26 cellular contexts compared by ENCODE assay signal in genomic region chr11:78472905-78473304, GRCh38.
"Had no signal": no experiment of that assay in that cellular context is flagged by ENCODE, and none has a peak within 500 bp of the region (broad histone marks: within the 10 kb centered on the region; RNA-seq: fewer than 3 reads in every experiment).

No MANE protein-coding gene starts in this region.

- H3K27ac Mint-ChIP-seq: dendritic cell treated with granulocyte-macrophage colony-stimulating factor and Interleukin-4, amounts not matched to agents 40 ng/mL and 50 ng/mL, for 4 days; endodermal cell had no signal

- H3K27ac ChIP-seq: colonic mucosa, epithelial cell of prostate, esophagus squamous epithelium, gastrocnemius medialis, heart right ventricle, left lung, lower lobe of right lung had no signal

- FAIRE-seq: endometrium, islet of Langerhans, keratinocyte had no signal

- H3K4me3 Mint-ChIP-seq: dendritic cell treated with granulocyte-macrophage colony-stimulating factor and Interleukin-4, amounts not matched to agents 40 ng/mL and 50 ng/mL, for 4 days; effector memory CD8-positive, alpha-beta T cell; endodermal cell had no signal

- ATAC-seq: effector memory CD8-positive, alpha-beta T cell; esophagus mucosa; gastrocnemius medialis; heart right ventricle; left cardiac atrium; left lung; left ventricle myocardium superior; lower lobe of right lung had no signal

- H3K9me3 Mint-ChIP-seq: dendritic cell treated with granulocyte-macrophage colony-stimulating factor and Interleukin-4, amounts not matched to agents 40 ng/mL and 50 ng/mL, for 4 days; effector memory CD8-positive, alpha-beta T cell; endodermal cell had no signal

- H3K9me3 ChIP-seq: colonic mucosa, esophagus squamous epithelium, gastrocnemius medialis, left lung, lower lobe of right lung had no signal

- H3K4me3 ChIP-seq: colonic mucosa, esophagus squamous epithelium, gastrocnemius medialis, heart right ventricle, left lung, lower lobe of right lung had no signal

- DNase-seq: colonic mucosa; cortex of kidney; effector CD8-positive, alpha-beta T cell; effector memory CD8-positive, alpha-beta T cell; endodermal cell; erythroblast; esophagus squamous epithelium; foreskin fibroblast; foreskin melanocyte; gastrocnemius medialis; glutamatergic neuron; head of caudate nucleus; heart right ventricle; hippocampal formation; left cardiac atrium; left lung; left ventricle myocardium superior; lower lobe of right lung; mesendoderm; midbrain had no signal

- H3K27me3 Mint-ChIP-seq: dendritic cell treated with granulocyte-macrophage colony-stimulating factor and Interleukin-4, amounts not matched to agents 40 ng/mL and 50 ng/mL, for 4 days; effector memory CD8-positive, alpha-beta T cell had no signal

- H3K4me1 ChIP-seq: colonic mucosa, esophagus squamous epithelium, gastrocnemius medialis, heart right ventricle, left lung, lower lobe of right lung had no signal

- H3K36me3 ChIP-seq: colonic mucosa, gastrocnemius medialis, left lung, lower lobe of right lung had no signal

- H3K27me3 ChIP-seq: colonic mucosa, esophagus squamous epithelium, gastrocnemius medialis, heart right ventricle, left lung had no signal
